In the genomic region with DNA sequence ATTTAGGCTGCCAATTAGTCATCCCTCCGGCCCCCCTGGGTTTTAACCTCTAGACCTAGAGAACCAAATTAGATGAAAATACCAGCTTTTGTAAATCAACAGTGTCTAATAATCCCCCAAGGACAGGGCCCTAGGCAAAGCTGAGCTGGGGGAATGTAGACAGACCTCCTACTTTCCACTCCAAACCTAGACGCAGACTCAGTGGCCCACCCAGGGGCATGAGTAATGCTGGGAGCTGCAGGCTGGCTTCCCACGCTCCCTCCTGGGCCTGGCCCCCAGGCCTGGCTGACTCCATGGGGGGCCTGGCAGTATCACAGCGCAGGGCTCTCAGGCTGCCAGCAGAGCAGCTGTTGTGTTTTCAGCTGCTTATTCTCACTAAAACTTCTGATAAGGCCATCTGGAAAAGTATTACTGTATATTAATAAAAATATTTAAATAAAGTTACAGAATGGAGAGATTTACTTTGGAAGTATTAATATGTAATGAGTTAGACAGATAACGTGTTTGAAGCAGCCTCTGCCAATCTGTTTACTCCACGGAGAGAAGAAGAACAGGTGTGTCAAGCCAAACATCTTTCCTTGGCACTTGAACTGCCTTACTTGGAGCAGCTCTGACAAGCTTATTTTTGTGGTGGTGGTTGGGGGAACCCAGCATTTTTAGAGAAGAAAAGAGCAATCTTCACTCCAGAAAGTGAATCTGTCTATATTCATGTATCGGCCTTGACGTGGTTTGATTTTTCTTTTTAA, we compare ENCODE assay signal across 11 cellular contexts.
DNase-seq lines count a peak whose midpoint lies in the region; ATAC-seq, FAIRE-seq and TF ChIP-seq lines count a peak whose summit lies in the region.
"Had no signal": no experiment of that assay in that cellular context is flagged by ENCODE, and none has a peak within 500 bp of the region (broad histone marks: within the 10 kb centered on the region; RNA-seq: fewer than 3 reads in every experiment).

No MANE protein-coding gene starts in this region.

- peak; percentile 6 for TF ChIP-seq CTCF in Calu3 (IDR thresholded peaks at IDR 0.05; ENCODE audit: unreplicated experiment)
- no peak for TF ChIP-seq CTCF in nephron (IDR thresholded peaks at IDR 0.05; ENCODE audit: unreplicated experiment in 3 of 3)
- TF ChIP-seq CTCF in HepG2 (CRISPR knock-in tag; IDR thresholded peaks at IDR 0.05) = no peak
- no peak for TF ChIP-seq CTCF in CD8-positive, alpha-beta T cell (IDR thresholded peaks at IDR 0.05)

- H3K4me3 Mint-ChIP-seq in Calu3 (ENCODE audit: low read depth, unreplicated experiment) (no peak overlapping the region), nephron (peak overlapping the region in 2 of 3 experiments; percentile 7 to 14)
- H3K4me3 Mint-ChIP-seq in CD8-positive, alpha-beta T cell = no peak overlapping the region
- H3K4me3 Mint-ChIP-seq: stimulated activated naive B cell treated with anti-CD40 and anti-IgM and Interleukin-4, amounts not matched to agents 10 μg/mL and 1 μg/mL and 100 μg/mL, for 72 hours had no signal

- intact Hi-C loops in Calu3 (cut with micrococcal nuclease; ENCODE audit: unreplicated experiment) = loop anchor here (1.0 to 2.0 kb wide), 3 partner anchors 23 to 277 kb away; no protein-coding TSS in a partner anchor
- intact Hi-C loops in HepG2 (cut with micrococcal nuclease; ENCODE audit: unreplicated experiment) = loop anchor here (1.0 kb wide), 3 partner anchors 80 to 277 kb away; no protein-coding TSS in a partner anchor
- intact Hi-C loops in CD8-positive, alpha-beta T cell (cut with DNase I, micrococcal nuclease) = no loop called here

- ATAC-seq in HG03442 (IDR thresholded peaks at IDR 0.05; ENCODE audit: unreplicated experiment) (peak; percentile 21), HepG2 (no peak), GM19397 (IDR thresholded peaks at IDR 0.05; ENCODE audit: unreplicated experiment) (no peak)
- ATAC-seq in CD8-positive, alpha-beta T cell = no peak

- no peaks in the 10 kb centered on the region for H3K36me3 Mint-ChIP-seq in Calu3 (ENCODE audit: insufficient read depth, unreplicated experiment)
- no peaks in the 10 kb centered on the region for H3K36me3 Mint-ChIP-seq in nephron (ENCODE audit: low read depth)
- H3K36me3 Mint-ChIP-seq in CD8-positive, alpha-beta T cell = no peaks in the 10 kb centered on the region
- H3K36me3 Mint-ChIP-seq: stimulated activated naive B cell treated with anti-CD40 and anti-IgM and Interleukin-4, amounts not matched to agents 10 μg/mL and 1 μg/mL and 100 μg/mL, for 72 hours had no signal

- TF ChIP-seq RAD21 in HepG2 (CRISPR knock-in tag; IDR thresholded peaks at IDR 0.05) = no peak

- H3K4me3 ChIP-seq in HepG2 (replicated peaks in 1 of 3; ENCODE audit: insufficient read depth in 1 of 3, low read depth in 2 of 3, low read length in 3 of 3) = no peak overlapping the region
- H3K4me3 ChIP-seq in CD8-positive, alpha-beta T cell (ENCODE audit: low read depth, low read length) = no peak overlapping the region

- H3K36me3 ChIP-seq in HepG2 (replicated peaks in 1 of 2; ENCODE audit: control insufficient read depth in 1 of 2, insufficient read depth in 2 of 2, low read length in 2 of 2) = no peaks in the 10 kb centered on the region
- H3K36me3 ChIP-seq in CD8-positive, alpha-beta T cell (ENCODE audit: insufficient read depth, low read length) = no peaks in the 10 kb centered on the region

- no peak overlapping the region for H3K9ac ChIP-seq in HepG2 (ENCODE audit: insufficient read depth, low read depth, low read length)

- H3K9me3 ChIP-seq in HepG2 (ENCODE audit: low read length) = no peaks in the 10 kb centered on the region
- no peaks in the 10 kb centered on the region for H3K9me3 ChIP-seq in CD8-positive, alpha-beta T cell (ENCODE audit: low read length)

- peaks cover 0 to 37% of the 10 kb centered on the region in 2 experiments; a peak in 3 of 5 replicates for H3K27me3 ChIP-seq in HepG2 (ENCODE audit: control insufficient read depth in 1 of 2, insufficient read depth in 2 of 2, low read length in 2 of 2)
- no peaks in the 10 kb centered on the region for H3K27me3 ChIP-seq in CD8-positive, alpha-beta T cell (ENCODE audit: insufficient read depth, low read length)

- POLR2A ChIA-PET in HepG2 (lab: Yijun Ruan, JAX) = no interaction called here
- POLR2A ChIA-PET in CD8-positive, alpha-beta T cell (lab: Charles Lee) = no interaction called here

- H3K4me2 ChIP-seq in HepG2 (ENCODE audit: low read depth, low read length) = no peak overlapping the region

- no peaks in the 10 kb centered on the region for H4K20me1 ChIP-seq in HepG2 (ENCODE audit: insufficient read depth, low read length)

- BruUV-seq in Calu3 (replicated peaks; lab: Mats Ljungman, UMichigan) (no TSS peak), HepG2 (replicated peaks; lab: Mats Ljungman, UMichigan) (no TSS peak)

- H3K27ac Mint-ChIP-seq in Calu3 (ENCODE audit: unreplicated experiment) (no peak overlapping the region), nephron (peak overlapping the region; percentile 84 to 92 (median 89))
- no peak overlapping the region for H3K27ac Mint-ChIP-seq in CD8-positive, alpha-beta T cell
- H3K27ac Mint-ChIP-seq: stimulated activated naive B cell treated with anti-CD40 and anti-IgM and Interleukin-4, amounts not matched to agents 10 μg/mL and 1 μg/mL and 100 μg/mL, for 72 hours had no signal

- CTCF ChIA-PET in Calu3 (lab: Charles Lee) (interaction anchor here (0.5 to 2.6 kb wide), 14 partner anchors 10 to 277 kb away, joined by 3 to 44 read pairs (median 4); no protein-coding TSS in a partner anchor), HepG2 (lab: Yijun Ruan, JAX; ENCODE audit: low intra/inter-chr PET ratio, low total read pairs) (interaction anchor here (1.3 to 1.6 kb wide), 2 partner anchors 80 to 278 kb away, joined by 4 to 7 read pairs; no protein-coding TSS in a partner anchor)
- CTCF ChIA-PET in CD8-positive, alpha-beta T cell (lab: Charles Lee) = interaction anchor here (0.7 to 3.0 kb wide), 19 partner anchors 8 to 1753 kb away, joined by 3 to 15 read pairs (median 3); no protein-coding TSS in a partner anchor

- H3K9me3 Mint-ChIP-seq in Calu3 (ENCODE audit: low read depth, unreplicated experiment) (no peaks in the 10 kb centered on the region), nephron (no peaks in the 10 kb centered on the region)
- no peaks in the 10 kb centered on the region for H3K9me3 Mint-ChIP-seq in CD8-positive, alpha-beta T cell
- H3K9me3 Mint-ChIP-seq: stimulated activated naive B cell treated with anti-CD40 and anti-IgM and Interleukin-4, amounts not matched to agents 10 μg/mL and 1 μg/mL and 100 μg/mL, for 72 hours had no signal

- no peak for FAIRE-seq in HepG2 (lab: Jason Lieb, UNC)

- no peaks in the 10 kb centered on the region for H3K27me3 Mint-ChIP-seq in Calu3 (ENCODE audit: unreplicated experiment)
- peaks cover 4% of the 10 kb centered on the region for H3K27me3 Mint-ChIP-seq in nephron (ENCODE audit: low read depth)
- peaks cover 15% of the 10 kb centered on the region for H3K27me3 Mint-ChIP-seq in CD8-positive, alpha-beta T cell (ENCODE audit: low read depth)

- 28% methylated on average over 8 of the region's 8 CpGs for WGBS in HepG2 (ENCODE audit: low lambda C conversion rate)

- no peak for TF ChIP-seq POLR2A in HepG2 (IDR thresholded peaks at IDR 0.05; ENCODE audit: insufficient read depth in 1 of 2, low read depth in 2 of 2, low read length in 2 of 2)

- H3K4me1 Mint-ChIP-seq in Calu3 (ENCODE audit: low read depth, unreplicated experiment) (no peaks in the 10 kb centered on the region), nephron (peaks cover 41% of the 10 kb centered on the region)
- no peaks in the 10 kb centered on the region for H3K4me1 Mint-ChIP-seq in CD8-positive, alpha-beta T cell (ENCODE audit: low read depth)
- H3K4me1 Mint-ChIP-seq: stimulated activated naive B cell treated with anti-CD40 and anti-IgM and Interleukin-4, amounts not matched to agents 10 μg/mL and 1 μg/mL and 100 μg/mL, for 72 hours had no signal

- in situ Hi-C loops in HepG2 (cut with HindIII; ENCODE audit: extremely low pct_ligation_motif_present, low pct_unique_long_range_greater_than_20kb) = no loop called here

- no peak overlapping the region for H2AFZ ChIP-seq in HepG2 (ENCODE audit: low read length)

- DNase-seq in Calu3 (no peak), brain pericyte (ENCODE audit: low read depth, low spot score) (peak; percentile 96), HepG2 (ENCODE audit: low spot score) (no peak)
- DNase-seq in CD8-positive, alpha-beta T cell = no peak
- DNase-seq in effector CD4-positive, alpha-beta T cell = no peak
- DNase-seq: DMS79 had no signal

- no peak overlapping the region for H3K27ac ChIP-seq in HepG2 (ENCODE audit: extremely low read length, insufficient read depth, low read length)
- no peak overlapping the region for H3K27ac ChIP-seq in CD8-positive, alpha-beta T cell (ENCODE audit: low read depth, low read length)
- H3K27ac ChIP-seq: epithelial cell of prostate had no signal

- H3K4me1 ChIP-seq in HepG2 (ENCODE audit: insufficient read depth, low read length) = no peaks in the 10 kb centered on the region
- no peaks in the 10 kb centered on the region for H3K4me1 ChIP-seq in CD8-positive, alpha-beta T cell (ENCODE audit: insufficient read depth, low read length)

- no peak for TF ChIP-seq EP300 in HepG2 (IDR thresholded peaks at IDR 0.05; ENCODE audit: low read depth in 2 of 2, low read length in 2 of 2)
- TF ChIP-seq EP300 in HepG2 (CRISPR knock-in tag; IDR thresholded peaks at IDR 0.05; ENCODE audit: borderline replicate concordance) = no peak

- H3K79me2 ChIP-seq in HepG2 (ENCODE audit: insufficient read depth, low read length) = no peaks in the 10 kb centered on the region

TF ChIP-seq in HepG2, 621 proteins besides CTCF, POLR2A, EP300 and RAD21 (continues in another document):
- TF ChIP-seq CHD2 (IDR thresholded peaks at IDR 0.05; ENCODE audit: low read depth, low read length) (no peak), RBFOX2 (IDR thresholded peaks at IDR 0.05; ENCODE audit: low read depth, low read length) (no peak), TOE1 (CRISPR knock-in tag; IDR thresholded peaks at IDR 0.05) (no peak), AHR (CRISPR knock-in tag; IDR thresholded peaks at IDR 0.05) (no peak), FOXK1 (CRISPR knock-in tag; IDR thresholded peaks at IDR 0.05; ENCODE audit: borderline replicate concordance, low read depth) (no peak), BHLHE40 (IDR thresholded peaks at IDR 0.05; ENCODE audit: low read length) (no peak), ZC3H13 (CRISPR knock-in tag; IDR thresholded peaks at IDR 0.05) (no peak)

Comparison
In these comparisons a context has a peak if more than half of its experiments do, and no peak if none do; other contexts are left out.
1. H3K27ac Mint-ChIP-seq: peak in nephron (3 of 3); none in Calu3 (single experiment) and CD8-positive, alpha-beta T cell (single experiment).
2. H3K4me3 Mint-ChIP-seq: peak in nephron (2 of 3); none in Calu3 (single experiment) and CD8-positive, alpha-beta T cell (single experiment).
3. intact Hi-C loops: an anchor here in Calu3 (1.0 to 2.0 kb wide) and HepG2 (1.0 kb wide); none called in CD8-positive, alpha-beta T cell.